Comparison of ENCODE assay signal across 10 cellular contexts in the genomic region with DNA sequence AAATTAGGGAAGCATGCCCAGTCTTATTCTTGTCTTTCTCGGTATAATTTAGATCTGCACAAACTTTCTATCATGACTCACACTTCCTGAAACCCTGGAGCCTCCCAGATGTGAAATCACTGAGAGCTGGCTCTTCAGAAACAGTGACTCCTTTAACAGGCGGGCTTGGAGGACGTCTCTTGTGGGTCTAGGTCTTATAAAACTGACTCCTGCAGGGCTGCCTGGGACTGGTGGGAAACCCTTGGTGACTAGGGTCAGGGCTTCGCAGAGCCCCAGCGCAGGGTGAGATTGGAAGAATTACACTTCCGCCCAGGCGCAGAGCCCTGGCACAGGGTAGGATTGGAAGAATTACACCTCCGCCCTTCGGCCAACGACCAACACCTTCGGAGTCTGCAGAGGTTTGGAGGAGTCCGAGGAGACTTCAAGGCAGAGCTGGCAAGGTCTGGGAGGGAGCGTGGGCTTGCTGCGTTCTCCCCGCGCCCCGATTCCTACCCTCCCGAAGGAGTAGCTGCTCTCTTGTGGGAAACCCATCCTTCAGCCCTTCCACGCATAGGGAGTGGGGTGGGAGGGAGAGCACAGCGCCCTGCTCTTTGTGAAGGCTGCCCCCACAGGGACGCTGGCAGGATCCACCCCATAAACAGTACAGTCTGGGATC. TPM values are rescaled to one million over a fixed set of nuclear protein-coding genes. Genes with fewer than 3 reads are reported as not detected.
DNase-seq lines count a peak whose midpoint lies in the region; ATAC-seq, FAIRE-seq and TF ChIP-seq lines count a peak whose summit lies in the region.
"Had no signal": no experiment of that assay in that cellular context is flagged by ENCODE, and none has a peak within 500 bp of the region (broad histone marks: within the 10 kb centered on the region; RNA-seq: fewer than 3 reads in every experiment).

No MANE protein-coding gene starts in this region.

- peak; percentile 10 for DNase-seq in SKM-1 treated with dmso at 0.1 percent for 144 hours (lab: John Stamatoyannopoulos, UW; ENCODE audit: unreplicated experiment)
- DNase-seq in SKM-1 (lab: John Stamatoyannopoulos, UW; ENCODE audit: unreplicated experiment), result no peak
- peak; percentile 50 for DNase-seq in PC-3
- peak; percentile 45 for DNase-seq in endothelial cell of umbilical vein (ENCODE audit: low read depth, low spot score)
- no peak for DNase-seq in prostate gland (ENCODE audit: low spot score)
- no peak for DNase-seq in D341Med (ENCODE audit: low spot score)
- DNase-seq: DND-41 had no signal

- intact Hi-C loops in PC-3 (cut with micrococcal nuclease), result no loop called here
- intact Hi-C loops in endothelial cell of umbilical vein (cut with micrococcal nuclease), result loop anchor here (10.0 kb wide), 2 partner anchors 377 to 487 kb away; no protein-coding TSS in a partner anchor
- intact Hi-C loops in prostate gland (cut with DNase I), result no loop called here

- no peak overlapping the region for H3K4me3 ChIP-seq in PC-3 (ENCODE audit: low read length)
- no peak overlapping the region for H3K4me3 ChIP-seq in endothelial cell of umbilical vein (replicated peaks in 1 of 3; ENCODE audit: insufficient read depth in 1 of 3, low read depth in 1 of 3, low read length in 3 of 3)
- peak overlapping the region; percentile 9 to 31 (median 23) for H3K4me3 ChIP-seq in skin epidermis
- no peak overlapping the region for H3K4me3 ChIP-seq in prostate gland
- H3K4me3 ChIP-seq: cardiac muscle cell had no signal

- no peaks in the 10 kb centered on the region for H3K9me1 ChIP-seq in endothelial cell of umbilical vein (replicated peaks; ENCODE audit: control insufficient read depth, extremely low read depth, insufficient read depth, low read length)

- H3K9me3 ChIP-seq in PC-3 (ENCODE audit: low read length) (no peaks in the 10 kb centered on the region), endothelial cell of umbilical vein (replicated peaks; ENCODE audit: control insufficient read depth, insufficient read depth, low read length) (no peaks in the 10 kb centered on the region), prostate gland (no peaks in the 10 kb centered on the region)

- H3K27ac ChIP-seq in PC-3 (ENCODE audit: low read length) (no peak overlapping the region), endothelial cell of umbilical vein (ENCODE audit: insufficient read depth, low read depth, low read length) (no peak overlapping the region), skin epidermis (peak overlapping the region in 17 of 21 experiments; percentile 27 to 79 (median 62)), prostate gland (no peak overlapping the region)
- H3K27ac ChIP-seq: cardiac muscle cell had no signal

- H3K4me2 ChIP-seq in PC-3 (ENCODE audit: low read length) (peak overlapping the region; percentile 45), endothelial cell of umbilical vein (ENCODE audit: insufficient read depth, low read length) (no peak overlapping the region)

- no peak overlapping the region for H3K27ac Mint-ChIP-seq in stimulated activated memory B cell treated with anti-CD40 and anti-IgM and Interleukin-4, amounts not matched to agents 10 μg/mL and 1 μg/mL and 100 μg/mL, for 72 hours

- peak; percentile 84 for FAIRE-seq in endothelial cell of umbilical vein (lab: Jason Lieb, UNC)

- H4K20me1 ChIP-seq in PC-3 (ENCODE audit: low read length) (no peaks in the 10 kb centered on the region), endothelial cell of umbilical vein (replicated peaks; ENCODE audit: control insufficient read depth, extremely low read depth, insufficient read depth, low read length) (no peaks in the 10 kb centered on the region)

- H3K27me3 ChIP-seq in PC-3 (ENCODE audit: low read length) (no peaks in the 10 kb centered on the region), endothelial cell of umbilical vein (ENCODE audit: control insufficient read depth in 2 of 2, insufficient read depth in 2 of 2, low read length in 2 of 2) (no peaks in the 10 kb centered on the region), prostate gland (replicated peaks; ENCODE audit: insufficient read depth) (peaks cover 4% of the 10 kb centered on the region)
- H3K27me3 ChIP-seq: cardiac muscle cell had no signal

- 63% methylated on average over 21 of the region's 21 CpGs for WGBS in prostate gland

- TF ChIP-seq CTCF in PC-3 (conservative IDR thresholded peaks at IDR 0.05; ENCODE audit: low read depth, low read length) (no peak), endothelial cell of umbilical vein (IDR thresholded peaks at IDR 0.05; ENCODE audit: extremely low read depth in 1 of 2, insufficient read depth in 1 of 2, low read depth in 1 of 2, low read length in 2 of 2) (no peak), prostate gland (IDR thresholded peaks at IDR 0.05) (no peak)

- 0 out of 2 replicates have a peak overlapping the region, but pooled peaks have one; percentile 7 for H2AFZ ChIP-seq in PC-3 (ENCODE audit: low read length)
- H2AFZ ChIP-seq in endothelial cell of umbilical vein (ENCODE audit: low read depth, low read length), result no peak overlapping the region

- BruUV-seq in PC-3 (replicated peaks; lab: Mats Ljungman, UMichigan), result no TSS peak
- no TSS peak for BruUV-seq in endothelial cell of umbilical vein (replicated peaks; lab: Mats Ljungman, UMichigan)

- H3K4me1 ChIP-seq in PC-3 (ENCODE audit: insufficient read depth, low read length) (peaks cover 10% of the 10 kb centered on the region), endothelial cell of umbilical vein (ENCODE audit: control insufficient read depth, extremely low read depth, insufficient read depth, low read length) (peaks cover 8% of the 10 kb centered on the region), prostate gland (replicated peaks) (no peaks in the 10 kb centered on the region)

- no peaks in the 10 kb centered on the region for H3K9me3 Mint-ChIP-seq in stimulated activated memory B cell treated with anti-CD40 and anti-IgM and Interleukin-4, amounts not matched to agents 10 μg/mL and 1 μg/mL and 100 μg/mL, for 72 hours

- no peak for TF ChIP-seq POLR2A in endothelial cell of umbilical vein (IDR thresholded peaks at IDR 0.05; ENCODE audit: low read depth, low read length)
- TF ChIP-seq POLR2A in prostate gland (IDR thresholded peaks at IDR 0.05), result no peak

- dilution Hi-C loops in endothelial cell of umbilical vein (cut with MboI; ENCODE audit: extremely low pct_ligation_motif_present, low sequenced_read_pairs), result no loop called here

- H3K79me2 ChIP-seq in PC-3 (ENCODE audit: low read length) (no peaks in the 10 kb centered on the region), endothelial cell of umbilical vein (ENCODE audit: control insufficient read depth, insufficient read depth, low read length) (no peaks in the 10 kb centered on the region)

- ATAC-seq in PC-3, result peak; percentile 97
- ATAC-seq in stimulated activated memory B cell treated with anti-CD40 and anti-IgM and Interleukin-4, amounts not matched to agents 10 μg/mL and 1 μg/mL and 100 μg/mL, for 72 hours, result no peak

- no peak overlapping the region for H3K4me3 Mint-ChIP-seq in stimulated activated memory B cell treated with anti-CD40 and anti-IgM and Interleukin-4, amounts not matched to agents 10 μg/mL and 1 μg/mL and 100 μg/mL, for 72 hours

- no peaks in the 10 kb centered on the region for H3K9me2 ChIP-seq in PC-3 (replicated peaks; ENCODE audit: low read length)

- POLR2A ChIA-PET in PC-3 (lab: Charles Lee; ENCODE audit: unreplicated experiment), result interaction anchor here (0.6 kb wide), 1 partner anchor 1966 kb away, joined by 3 read pairs; no protein-coding TSS in a partner anchor
- POLR2A ChIA-PET in endothelial cell of umbilical vein (lab: Charles Lee), result no interaction called here

- H3K36me3 ChIP-seq in PC-3 (ENCODE audit: low read depth, low read length), result no peaks in the 10 kb centered on the region
- H3K36me3 ChIP-seq in endothelial cell of umbilical vein (ENCODE audit: control insufficient read depth in 2 of 2, extremely low read depth in 1 of 2, insufficient read depth in 2 of 2, low read length in 2 of 2), result no peaks in the 10 kb centered on the region
- H3K36me3 ChIP-seq in prostate gland, result no peaks in the 10 kb centered on the region
- H3K36me3 ChIP-seq: cardiac muscle cell had no signal

- no peaks in the 10 kb centered on the region for H3K27me3 Mint-ChIP-seq in stimulated activated memory B cell treated with anti-CD40 and anti-IgM and Interleukin-4, amounts not matched to agents 10 μg/mL and 1 μg/mL and 100 μg/mL, for 72 hours

- peaks cover 37% of the 10 kb centered on the region for H3K4me1 Mint-ChIP-seq in stimulated activated memory B cell treated with anti-CD40 and anti-IgM and Interleukin-4, amounts not matched to agents 10 μg/mL and 1 μg/mL and 100 μg/mL, for 72 hours

- H3K9ac ChIP-seq in PC-3 (ENCODE audit: low read length) (no peak overlapping the region), endothelial cell of umbilical vein (replicated peaks; ENCODE audit: extremely low read depth, insufficient read depth, low read length) (no peak overlapping the region)

- no peaks in the 10 kb centered on the region for H3K36me3 Mint-ChIP-seq in stimulated activated memory B cell treated with anti-CD40 and anti-IgM and Interleukin-4, amounts not matched to agents 10 μg/mL and 1 μg/mL and 100 μg/mL, for 72 hours

- CTCF ChIA-PET in PC-3 (lab: Charles Lee) (no interaction called here), endothelial cell of umbilical vein (lab: Charles Lee) (interaction anchor here (0.9 to 2.2 kb wide), 5 partner anchors 9 to 70 kb away, joined by 3 to 15 read pairs (median 3); a partner anchor contains a TSS)

- H3F3A ChIP-seq in PC-3 (ENCODE audit: low read length, unreplicated experiment), result no peaks in the 10 kb centered on the region

RNA-seq across cellular contexts. Expression of a gene that starts 43.4 kb away (rescaled TPM):
- total RNA-seq in PC-3 (2014; rRNA removed) (11.2 and 13.0 TPM in 2 replicates), endothelial cell of umbilical vein (16.5 and 19.4 TPM in 2 replicates), prostate gland (10 to 100 TPM; 10.5 to 23.8 TPM)
- 6.3 and 7.7 TPM in 2 replicates for polyA plus RNA-seq in endothelial cell of umbilical vein
- polyA plus RNA-seq in endothelial cell of umbilical vein (2011; cell fraction: cytosol; rRNA removed), result 3.4 and 5.2 TPM in 2 replicates
- 21.3 and 22.1 TPM in 2 replicates for polyA plus RNA-seq in endothelial cell of umbilical vein (2011; cell fraction: nucleus; rRNA removed)
- 6.6 and 9.7 TPM in 2 replicates for polyA plus RNA-seq in endothelial cell of umbilical vein (2012)
- polyA minus RNA-seq in endothelial cell of umbilical vein, result 7.1 and 7.5 TPM in 2 replicates
- polyA minus RNA-seq in endothelial cell of umbilical vein (2011; cell fraction: cytosol; rRNA and poly(A)+ RNA removed), result 6.2 TPM
- 11.0 and 17.9 TPM in 2 replicates for polyA minus RNA-seq in endothelial cell of umbilical vein (2011; cell fraction: nucleus; rRNA and poly(A)+ RNA removed)

RNA-seq across cellular contexts. Expression of a gene that starts 57.1 kb away (rescaled TPM):
- total RNA-seq in PC-3 (2014; rRNA removed), result 3.3 and 9.0 TPM in 2 replicates
- 9.9 and 11.6 TPM in 2 replicates for total RNA-seq in endothelial cell of umbilical vein
- polyA plus RNA-seq in endothelial cell of umbilical vein, result 5.9 and 7.3 TPM in 2 replicates
- polyA plus RNA-seq in endothelial cell of umbilical vein (2011; cell fraction: cytosol; rRNA removed), result 7.2 and 8.0 TPM in 2 replicates
- polyA plus RNA-seq in endothelial cell of umbilical vein (2011; cell fraction: nucleus; rRNA removed), result 11.9 and 13.7 TPM in 2 replicates
- polyA plus RNA-seq in endothelial cell of umbilical vein (2012), result 9.4 and 13.5 TPM in 2 replicates
- polyA minus RNA-seq in endothelial cell of umbilical vein, result 9.9 and 13.7 TPM in 2 replicates
- 5.8 TPM for polyA minus RNA-seq in endothelial cell of umbilical vein (2011; cell fraction: cytosol; rRNA and poly(A)+ RNA removed)
- 8.6 and 10.2 TPM in 2 replicates for polyA minus RNA-seq in endothelial cell of umbilical vein (2011; cell fraction: nucleus; rRNA and poly(A)+ RNA removed)
- 10 to 100 TPM; 18.4 to 23.4 TPM for total RNA-seq in prostate gland

Comparison
In these comparisons a context has a peak if more than half of its experiments do, and no peak if none do; other contexts are left out.
1. DNase-seq: peak in SKM-1 treated with dmso at 0.1 percent for 144 hours (single experiment), PC-3 (single experiment) and endothelial cell of umbilical vein (single experiment); none in SKM-1 (single experiment), prostate gland (single experiment) and D341Med (single experiment).
2. H3K27ac ChIP-seq: peak in skin epidermis (17 of 21); none in PC-3 (single experiment), endothelial cell of umbilical vein (single experiment) and prostate gland (0 of 2).
3. H3K4me3 ChIP-seq: peak in skin epidermis (7 of 7); none in PC-3 (single experiment), endothelial cell of umbilical vein (0 of 3) and prostate gland (0 of 2).